ENCODE assay signal across 27 cellular contexts in the genomic region with DNA sequence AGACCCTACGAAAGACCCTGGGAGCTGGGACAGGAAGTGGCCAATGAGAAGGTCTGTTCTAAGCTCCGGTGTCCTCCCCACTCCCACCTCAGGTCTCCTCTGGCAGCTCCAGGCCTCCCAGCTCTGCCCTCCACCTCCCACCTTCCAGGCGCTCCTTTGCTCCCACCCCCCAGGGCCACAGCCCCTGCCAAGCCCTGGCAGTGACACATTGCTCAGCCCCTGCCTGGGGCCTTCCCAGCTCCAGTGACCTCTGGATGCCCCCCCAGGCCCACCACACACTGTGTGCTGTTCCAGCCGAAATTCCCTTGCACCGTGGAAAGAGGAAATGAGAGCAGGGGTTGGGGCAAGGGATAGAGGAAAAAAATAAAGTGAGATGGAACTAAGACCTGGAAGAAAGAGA.
"Had no signal": no experiment of that assay in that cellular context is flagged by ENCODE, and none has a peak within 500 bp of the region (broad histone marks: within the 10 kb centered on the region; RNA-seq: fewer than 3 reads in every experiment).

No MANE protein-coding gene starts in this region.

- H3K4me1 ChIP-seq: pancreas, prostate gland, right atrium auricular region, right lobe of liver, stomach, thyroid gland, upper lobe of left lung, vagina had no signal

- DNase-seq: naive thymus-derived CD8-positive, alpha-beta T cell; nephron progenitor cell; nucleus accumbens; pancreas; retina; right lobe of liver; sigmoid colon; small intestine; stimulated activated CD4-positive, alpha-beta T cell treated with anti-CD3 and anti-CD28 coated beads, Interleukin-15, amount 100 ng/mL, for 24 hours; stimulated activated CD4-positive, alpha-beta T cell treated with anti-CD3 and anti-CD28 coated beads, Interleukin-2, amount 100 ng/mL, for 24 hours; stimulated activated CD4-positive, alpha-beta T cell treated with anti-CD3 and anti-CD28 coated beads, Interleukin-2, amount 100 ng/mL, for 48 hours; stimulated activated CD4-positive, alpha-beta T cell treated with anti-CD3 and anti-CD28 coated beads, Interleukin-4, amount 100 ng/mL, for 24 hours; stimulated activated naive B cell treated with anti-CD40 and anti-IgM and Interleukin-4, amounts not matched to agents 10 μg/mL and 1 μg/mL and 100 μg/mL, for 72 hours; stimulated activated naive CD4-positive, alpha-beta T cell treated with Interleukin-2 at 50 U/mL for 16 hours; stomach; thyroid gland; trophoblast cell; upper lobe of left lung had no signal

- H3K4me3 ChIP-seq: pancreas, prostate gland, right atrium auricular region, right lobe of liver, sigmoid colon, stomach, thoracic aorta, thyroid gland, tibial nerve, upper lobe of left lung, vagina had no signal

- H3K4me1 Mint-ChIP-seq: naive thymus-derived CD8-positive, alpha-beta T cell; neural crest cell; stimulated activated effector memory CD8-positive, alpha-beta T cell treated with anti-CD3 and anti-CD28 coated beads, Interleukin-12 subunit alpha, Interleukin-12 subunit beta, amount 100 ng/mL, for 72 hours; stimulated activated naive B cell treated with anti-CD40 and anti-IgM and Interleukin-4, amounts not matched to agents 10 μg/mL and 1 μg/mL and 100 μg/mL, for 72 hours had no signal

- H3K36me3 ChIP-seq: neutrophil, pancreas, prostate gland, right atrium auricular region, right lobe of liver, sigmoid colon, stomach, thoracic aorta, thyroid gland, tibial nerve, upper lobe of left lung, vagina had no signal

- H3K4me3 Mint-ChIP-seq: naive thymus-derived CD8-positive, alpha-beta T cell; nephron progenitor cell; neural crest cell; stimulated activated effector memory CD8-positive, alpha-beta T cell treated with anti-CD3 and anti-CD28 coated beads, Interleukin-12 subunit alpha, Interleukin-12 subunit beta, amount 100 ng/mL, for 72 hours; stimulated activated naive B cell treated with anti-CD40 and anti-IgM and Interleukin-4, amounts not matched to agents 10 μg/mL and 1 μg/mL and 100 μg/mL, for 72 hours; stimulated activated naive CD8-positive, alpha-beta T cell treated with anti-CD3 and anti-CD28 coated beads, Interleukin-15, Interleukin-2, amounts not matched to agents 100 ng/mL and 50 ng/mL, for 24 hours had no signal

- ATAC-seq: naive thymus-derived CD8-positive, alpha-beta T cell; pancreas; right lobe of liver; stimulated activated effector memory CD8-positive, alpha-beta T cell treated with anti-CD3 and anti-CD28 coated beads, Interleukin-12 subunit alpha, Interleukin-12 subunit beta, amount 100 ng/mL, for 72 hours; stimulated activated naive B cell treated with anti-CD40 and anti-IgM and Interleukin-4, amounts not matched to agents 10 μg/mL and 1 μg/mL and 100 μg/mL, for 72 hours had no signal

- H3K9me3 ChIP-seq: neutrophil, pancreas, prostate gland, right lobe of liver, thoracic aorta, thyroid gland, vagina had no signal

- H3K27ac Mint-ChIP-seq: naive thymus-derived CD8-positive, alpha-beta T cell; nephron progenitor cell; stimulated activated effector memory CD8-positive, alpha-beta T cell treated with anti-CD3 and anti-CD28 coated beads, Interleukin-12 subunit alpha, Interleukin-12 subunit beta, amount 100 ng/mL, for 72 hours; stimulated activated naive B cell treated with anti-CD40 and anti-IgM and Interleukin-4, amounts not matched to agents 10 μg/mL and 1 μg/mL and 100 μg/mL, for 72 hours; stimulated activated naive CD8-positive, alpha-beta T cell treated with anti-CD3 and anti-CD28 coated beads, Interleukin-15, Interleukin-2, amounts not matched to agents 100 ng/mL and 50 ng/mL, for 24 hours had no signal

- H3K27ac ChIP-seq: neutrophil, pancreas, prostate gland, right atrium auricular region, right lobe of liver, sigmoid colon, stomach, thyroid gland, tibial nerve, upper lobe of left lung, vagina had no signal

- H3K9me3 Mint-ChIP-seq: stimulated activated effector memory CD8-positive, alpha-beta T cell treated with anti-CD3 and anti-CD28 coated beads, Interleukin-12 subunit alpha, Interleukin-12 subunit beta, amount 100 ng/mL, for 72 hours; stimulated activated naive CD8-positive, alpha-beta T cell treated with anti-CD3 and anti-CD28 coated beads, Interleukin-15, Interleukin-2, amounts not matched to agents 100 ng/mL and 50 ng/mL, for 24 hours had no signal

- H3K27me3 ChIP-seq: pancreas, right atrium auricular region, right lobe of liver, thyroid gland, upper lobe of left lung, vagina had no signal

- H3K27me3 Mint-ChIP-seq: stimulated activated naive CD8-positive, alpha-beta T cell treated with anti-CD3 and anti-CD28 coated beads, Interleukin-15, Interleukin-2, amounts not matched to agents 100 ng/mL and 50 ng/mL, for 24 hours had no signal

- H3K36me3 Mint-ChIP-seq: stimulated activated effector memory CD8-positive, alpha-beta T cell treated with anti-CD3 and anti-CD28 coated beads, Interleukin-12 subunit alpha, Interleukin-12 subunit beta, amount 100 ng/mL, for 72 hours; stimulated activated naive B cell treated with anti-CD40 and anti-IgM and Interleukin-4, amounts not matched to agents 10 μg/mL and 1 μg/mL and 100 μg/mL, for 72 hours had no signal
